Comparison of ENCODE assay signal across 1 cellular context in genomic region chr9:135737840-135738521, GRCh38.
TF ChIP-seq lines count a peak whose summit lies in the region.

No MANE protein-coding gene starts in this region.

TF ChIP-seq in H1, 55 proteins besides CTCF, POLR2A, EP300 and RAD21 (continued from another document):
- no peak for TF ChIP-seq KDM1A (IDR thresholded peaks at IDR 0.05; ENCODE audit: borderline replicate concordance, low read length)
- TF ChIP-seq CTBP2 (IDR thresholded peaks at IDR 0.05; ENCODE audit: borderline replicate concordance, insufficient read depth, insufficient read length, low read length), result no peak
- no peak for TF ChIP-seq EZH2 (IDR thresholded peaks at IDR 0.05; ENCODE audit: low read depth, low read length, severe bottlenecking)
- TF ChIP-seq TCF12 (IDR thresholded peaks at IDR 0.05; ENCODE audit: low read depth, low read length), result no peak
- TF ChIP-seq SP2 (IDR thresholded peaks at IDR 0.05; ENCODE audit: low read length), result no peak
